ENCODE assay signal across 23 cellular contexts in genomic region chr1:246001142-246001812, GRCh38.
DNase-seq lines count a peak whose midpoint lies in the region; ATAC-seq and TF ChIP-seq lines count a peak whose summit lies in the region.
"Had no signal": no experiment of that assay in that cellular context is flagged by ENCODE, and none has a peak within 500 bp of the region (broad histone marks: within the 10 kb centered on the region; RNA-seq: fewer than 3 reads in every experiment).

No MANE protein-coding gene starts in this region.

- no peaks in the 10 kb centered on the region for H3K27me3 Mint-ChIP-seq in MCF 10A (ENCODE audit: insufficient read depth, unreplicated experiment)
- H3K27me3 Mint-ChIP-seq: activated naive CD8-positive, alpha-beta T cell; central memory CD8-positive, alpha-beta T cell; stimulated activated memory B cell treated with anti-CD40 and anti-IgM and Interleukin-4, amounts not matched to agents 10 μg/mL and 1 μg/mL and 100 μg/mL, for 72 hours had no signal

- no peak overlapping the region for H2AFZ ChIP-seq in smooth muscle cell (ENCODE audit: low read depth)

- H3F3A ChIP-seq in smooth muscle cell (ENCODE audit: low read depth): peaks cover 38% of the 10 kb centered on the region

- intact Hi-C loops in MCF 10A (cut with micrococcal nuclease): loop anchor here (5.0 to 10.0 kb wide), 4 partner anchors 284 to 616 kb away; no protein-coding TSS in a partner anchor
- intact Hi-C loops in breast epithelium (cut with DNase I; ENCODE audit: low total_unique reads): loop anchor here (2.0 kb wide), 1 partner anchor 850 kb away; no protein-coding TSS in a partner anchor

- no peaks in the 10 kb centered on the region for H3K36me3 ChIP-seq in breast epithelium
- no peaks in the 10 kb centered on the region for H3K36me3 ChIP-seq in smooth muscle cell (ENCODE audit: low read depth)
- H3K36me3 ChIP-seq: tibial nerve had no signal

- ATAC-seq in GM18502 (IDR thresholded peaks at IDR 0.05; ENCODE audit: poor library complexity, unreplicated experiment): no peak
- ATAC-seq: A549; activated CD8-positive, alpha-beta T cell treated with anti-CD3 and anti-CD28 coated beads, Interleukin-2, amount 10 ng/mL, durations not matched to agents 7 days and 5 days; stimulated activated memory B cell treated with anti-CD40 and anti-IgM and Interleukin-4, amounts not matched to agents 10 μg/mL and 1 μg/mL and 100 μg/mL, for 72 hours had no signal

- peak overlapping the region; percentile 61 for H3K27ac Mint-ChIP-seq in MCF 10A (ENCODE audit: low read depth, unreplicated experiment)
- H3K27ac Mint-ChIP-seq: activated CD8-positive, alpha-beta T cell treated with anti-CD3 and anti-CD28 coated beads, Interleukin-2, amount 10 ng/mL, durations not matched to agents 7 days and 5 days; activated naive CD8-positive, alpha-beta T cell; activated T-helper 1 cell treated with anti-CD3 and anti-CD28 coated beads, Interleukin-12 subunit alpha, Interleukin-12 subunit beta, Interleukin-2, Interleukin-4 antibody, amounts not matched to agents 30 ng/mL and 10 ng/mL and 1 ng/mL, durations not matched to agents 14 hours and 24 hours and 36 hours; stimulated activated memory B cell treated with anti-CD40 and anti-IgM and Interleukin-4, amounts not matched to agents 10 μg/mL and 1 μg/mL and 100 μg/mL, for 72 hours had no signal

- H3K9ac ChIP-seq in smooth muscle cell (ENCODE audit: low read depth): peak overlapping the region; percentile 36

- 33% methylated on average over 9 of the region's 9 CpGs for WGBS in smooth muscle cell (ENCODE audit: low lambda C conversion rate)

- peaks cover 7% of the 10 kb centered on the region for H3K36me3 Mint-ChIP-seq in MCF 10A (ENCODE audit: insufficient read depth, unreplicated experiment)

- H3K79me2 ChIP-seq in smooth muscle cell (ENCODE audit: low read depth): peaks cover 12% of the 10 kb centered on the region

- no peaks in the 10 kb centered on the region for H3K9me3 Mint-ChIP-seq in MCF 10A (ENCODE audit: unreplicated experiment)
- H3K9me3 Mint-ChIP-seq: activated T-helper 1 cell treated with anti-CD3 and anti-CD28 coated beads, Interleukin-12 subunit alpha, Interleukin-12 subunit beta, Interleukin-2, Interleukin-4 antibody, amounts not matched to agents 30 ng/mL and 10 ng/mL and 1 ng/mL, durations not matched to agents 14 hours and 24 hours and 36 hours; central memory CD8-positive, alpha-beta T cell; stimulated activated memory B cell treated with anti-CD40 and anti-IgM and Interleukin-4, amounts not matched to agents 10 μg/mL and 1 μg/mL and 100 μg/mL, for 72 hours had no signal

- no peaks in the 10 kb centered on the region for H4K20me1 ChIP-seq in smooth muscle cell (ENCODE audit: low read depth)

- no peak for TF ChIP-seq POLR2A in breast epithelium (IDR thresholded peaks at IDR 0.05)

- H3K4me3 Mint-ChIP-seq in MCF 10A (ENCODE audit: unreplicated experiment): no peak overlapping the region
- H3K4me3 Mint-ChIP-seq: activated CD8-positive, alpha-beta T cell treated with anti-CD3 and anti-CD28 coated beads, Interleukin-2, amount 10 ng/mL, durations not matched to agents 7 days and 5 days; activated naive CD8-positive, alpha-beta T cell; activated T-helper 1 cell treated with anti-CD3 and anti-CD28 coated beads, Interleukin-12 subunit alpha, Interleukin-12 subunit beta, Interleukin-2, Interleukin-4 antibody, amounts not matched to agents 30 ng/mL and 10 ng/mL and 1 ng/mL, durations not matched to agents 14 hours and 24 hours and 36 hours; central memory CD8-positive, alpha-beta T cell; stimulated activated memory B cell treated with anti-CD40 and anti-IgM and Interleukin-4, amounts not matched to agents 10 μg/mL and 1 μg/mL and 100 μg/mL, for 72 hours had no signal

- CTCF ChIA-PET in MCF 10A (lab: Yijun Ruan, JAX): interaction anchor here (0.6 to 3.7 kb wide), 16 partner anchors 22 to 923 kb away, joined by 3 to 35 read pairs (median 4); partner anchors contain the start of gene KIF26B

- H3K9me3 ChIP-seq in breast epithelium: no peaks in the 10 kb centered on the region
- no peaks in the 10 kb centered on the region for H3K9me3 ChIP-seq in smooth muscle cell (replicated peaks; ENCODE audit: low read depth)
- H3K9me3 ChIP-seq: A549, tibial nerve had no signal

- peak; percentile 86 for DNase-seq in MCF 10A (ENCODE audit: unreplicated experiment)
- DNase-seq in breast epithelium (ENCODE audit: low spot score in 2 of 2): no peak
- peak; percentile 85 for DNase-seq in astrocyte of the cerebellum (ENCODE audit: low read depth)
- peak; percentile 21 for DNase-seq in fibroblast of the conjunctiva (ENCODE audit: low read depth)
- no peak for DNase-seq in smooth muscle cell (lab: John Stamatoyannopoulos, UW; ENCODE audit: unreplicated experiment)
- no peak for DNase-seq in GM19238 (ENCODE audit: insufficient read length, low spot score)
- DNase-seq in GM20000 (ENCODE audit: low spot score): no peak
- DNase-seq: activated CD4-positive, CD25-positive, alpha-beta regulatory T cell; activated CD8-positive, alpha-beta T cell treated with anti-CD3 and anti-CD28 coated beads, Interleukin-2, amount 10 ng/mL, durations not matched to agents 7 days and 5 days; effector CD4-positive, alpha-beta T cell; MM.1S; NCI-H1694 treated with DMSO at 0.1 percent for 48 hours; NCI-H510A; OCI-M1; stimulated activated CD4-positive, alpha-beta T cell treated with anti-CD3 and anti-CD28 coated beads, Interleukin-15, amount 100 ng/mL, for 24 hours; T-helper 2 cell had no signal

- H3K27me3 ChIP-seq in breast epithelium (no peaks in the 10 kb centered on the region), smooth muscle cell (ENCODE audit: low read depth) (no peaks in the 10 kb centered on the region)
- H3K27me3 ChIP-seq: tibial nerve had no signal

- H3K27ac ChIP-seq in breast epithelium (no peak overlapping the region), smooth muscle cell (ENCODE audit: low read depth) (peak overlapping the region; percentile 87)
- H3K27ac ChIP-seq: A549, tibial nerve had no signal

- TF ChIP-seq CTCF in MCF 10A (IDR thresholded peaks at IDR 0.05; ENCODE audit: unreplicated experiment) (no peak), breast epithelium (IDR thresholded peaks at IDR 0.05) (no peak), astrocyte of the cerebellum (IDR thresholded peaks at IDR 0.05; ENCODE audit: low read depth, low read length, missing control alignments) (no peak), smooth muscle cell (IDR thresholded peaks at IDR 0.05; ENCODE audit: borderline replicate concordance, insufficient read depth, poor library complexity, severe bottlenecking) (no peak), GM20000 (IDR thresholded peaks at IDR 0.05; ENCODE audit: extremely low read depth, missing control alignments) (no peak)

- POLR2A ChIA-PET in MCF 10A (lab: Yijun Ruan, JAX): interaction anchor here (0.6 to 1.7 kb wide), 4 partner anchors 501 to 848 kb away, joined by 3 to 8 read pairs (median 4); no protein-coding TSS in a partner anchor

- H3K4me1 Mint-ChIP-seq in MCF 10A (ENCODE audit: insufficient read depth, unreplicated experiment): peaks cover 64% of the 10 kb centered on the region
- H3K4me1 Mint-ChIP-seq: central memory CD8-positive, alpha-beta T cell had no signal

- H3K4me1 ChIP-seq in breast epithelium: no peaks in the 10 kb centered on the region
- peaks cover 17% of the 10 kb centered on the region for H3K4me1 ChIP-seq in smooth muscle cell (ENCODE audit: low read depth)
- H3K4me1 ChIP-seq: tibial nerve had no signal

- H3K4me2 ChIP-seq in smooth muscle cell: peak overlapping the region; percentile 38
- H3K4me2 ChIP-seq: A549 had no signal

- BruUV-seq in MCF 10A (replicated peaks; lab: Mats Ljungman, UMichigan): no TSS peak

- in situ Hi-C loops in astrocyte of the cerebellum (cut with HindIII; ENCODE audit: low sequenced_read_pairs): no loop called here

- H3K4me3 ChIP-seq in breast epithelium (no peak overlapping the region), astrocyte of the cerebellum (ENCODE audit: low read depth, low read length) (no peak overlapping the region), smooth muscle cell (no peak overlapping the region)
- H3K4me3 ChIP-seq: A549, tibial nerve had no signal

Comparison
In these comparisons a context has a peak if more than half of its experiments do, and no peak if none do; other contexts are left out.
1. DNase-seq: peak in MCF 10A (single experiment), astrocyte of the cerebellum (single experiment) and fibroblast of the conjunctiva (single experiment); none in breast epithelium (0 of 2), smooth muscle cell (single experiment), GM19238 (single experiment) and GM20000 (single experiment).